12 cellular contexts compared by ENCODE assay signal in genomic region chr3:115469649-115470048, GRCh38.
DNase-seq lines count a peak whose midpoint lies in the region; ATAC-seq and TF ChIP-seq lines count a peak whose summit lies in the region.
"Had no signal": no experiment of that assay in that cellular context is flagged by ENCODE, and none has a peak within 500 bp of the region (broad histone marks: within the 10 kb centered on the region; RNA-seq: fewer than 3 reads in every experiment).

No MANE protein-coding gene starts in this region.

- no peak overlapping the region for H3K27ac ChIP-seq in H9 (ENCODE audit: insufficient read length, low read depth, low read length)

- H3K18ac ChIP-seq in H9 (ENCODE audit: insufficient read length, low read depth, low read length): no peak overlapping the region

- ATAC-seq in GM21447 (IDR thresholded peaks at IDR 0.05; ENCODE audit: unreplicated experiment): peak; percentile 77
- ATAC-seq in HG03558 (IDR thresholded peaks at IDR 0.05; ENCODE audit: extremely low read depth, unreplicated experiment): peak; percentile 71
- ATAC-seq in T-helper 17 cell: no peak
- ATAC-seq: natural killer cell treated with Interleukin-12 subunit alpha and Interleukin-12 subunit beta and Interleukin-15 and Interleukin-18, amount 100 ng/mL, for 72 hours had no signal

- H3K27me3 ChIP-seq in H9 (ENCODE audit: insufficient read depth, low read length): no peaks in the 10 kb centered on the region
- H3K27me3 ChIP-seq: spleen had no signal

- no peak overlapping the region for H2AK5ac ChIP-seq in H9 (ENCODE audit: insufficient read length, low read length)

- no peak overlapping the region for H3T11ph ChIP-seq in H9 (ENCODE audit: low read length)

- no peaks in the 10 kb centered on the region for H4K20me1 ChIP-seq in H9 (ENCODE audit: control insufficient read depth, insufficient read depth, insufficient read length)

- H4K91ac ChIP-seq in H9 (ENCODE audit: insufficient read length, low read depth, low read length): no peak overlapping the region

- H3K4ac ChIP-seq in H9 (ENCODE audit: low read depth, low read length): no peak overlapping the region

- peak; percentile 59 for DNase-seq in COR-L47 (lab: John Stamatoyannopoulos, UW)
- DNase-seq in NOMO-1 treated with dmso at 0.1 percent for 144 hours (lab: John Stamatoyannopoulos, UW; ENCODE audit: unreplicated experiment): peak; percentile 68
- DNase-seq in H9: no peak
- DNase-seq in stimulated activated CD4-positive, alpha-beta T cell treated with anti-CD3 and anti-CD28 coated beads, Interleukin-12 subunit alpha, Interleukin-12 subunit beta, amount 100 ng/mL, for 4 hours: no peak
- DNase-seq in T-helper 17 cell: no peak
- no peak for DNase-seq in activated CD8-positive, alpha-beta memory T cell treated with anti-CD3 and anti-CD28 coated beads, Interleukin-2, amount 50 U/mL, for 48 hours
- DNase-seq: Karpas-422, spleen had no signal

- no peak overlapping the region for H3K14ac ChIP-seq in H9 (ENCODE audit: insufficient read depth, low read length)

- WGBS in H9 (ENCODE audit: extremely low coverage, insufficient read length, low lambda C conversion rate): no CpG with 5 or more reads among the region's 3 CpGs

- no peak overlapping the region for H2BK120ac ChIP-seq in H9 (ENCODE audit: low read depth, low read length, poor library complexity, severe bottlenecking)

- no peaks in the 10 kb centered on the region for H3K9me3 ChIP-seq in H9 (ENCODE audit: control insufficient read depth, low read depth, low read length)
- H3K9me3 ChIP-seq in T-helper 17 cell (ENCODE audit: control insufficient read depth, low read length, poor library complexity, severe bottlenecking): no peaks in the 10 kb centered on the region
- H3K9me3 ChIP-seq: spleen had no signal

- H3K9me3 Mint-ChIP-seq in H9: no peaks in the 10 kb centered on the region
- H3K9me3 Mint-ChIP-seq: natural killer cell treated with Interleukin-12 subunit alpha and Interleukin-12 subunit beta and Interleukin-15 and Interleukin-18, amount 100 ng/mL, for 72 hours; T-helper 1 cell treated with Interleukin-12 subunit alpha and Interleukin-12 subunit beta and Interleukin-4 antibody, amounts not matched to agents 30 μg/mL and 1 μg/mL, for 36 hours had no signal

- H3K4me3 Mint-ChIP-seq in H9 (no peak overlapping the region), T-helper 17 cell (no peak overlapping the region)
- H3K4me3 Mint-ChIP-seq: natural killer cell treated with Interleukin-12 subunit alpha and Interleukin-12 subunit beta and Interleukin-15 and Interleukin-18, amount 100 ng/mL, for 72 hours; T-helper 1 cell treated with Interleukin-12 subunit alpha and Interleukin-12 subunit beta and Interleukin-4 antibody, amounts not matched to agents 30 μg/mL and 1 μg/mL, for 36 hours had no signal

- no peak overlapping the region for H4K8ac ChIP-seq in H9 (replicated peaks; ENCODE audit: insufficient read length, low read depth, low read length)

- no peaks in the 10 kb centered on the region for H3K79me1 ChIP-seq in H9 (ENCODE audit: insufficient read depth, low read depth, low read length, poor library complexity, severe bottlenecking)

- TF ChIP-seq CTCF in H9 (conservative IDR thresholded peaks at IDR 0.05): no peak

- no peaks in the 10 kb centered on the region for H3K79me2 ChIP-seq in H9 (ENCODE audit: insufficient read depth, low read length)

- no peak overlapping the region for H2AFZ ChIP-seq in H9 (ENCODE audit: low read length)

- H3K27me3 Mint-ChIP-seq in H9 (ENCODE audit: low read depth): no peaks in the 10 kb centered on the region
- peaks cover 13% of the 10 kb centered on the region for H3K27me3 Mint-ChIP-seq in T-helper 17 cell

- H2BK15ac ChIP-seq in H9 (ENCODE audit: low read depth, low read length): no peak overlapping the region

- H3K56ac ChIP-seq in H9 (ENCODE audit: insufficient read length, low read depth, low read length): no peak overlapping the region

- no peak overlapping the region for H3K9ac ChIP-seq in H9 (ENCODE audit: extremely low read depth, insufficient read length, low read length)

- peaks cover 0 to 4% of the 10 kb centered on the region in 2 experiments; a peak in 1 of 4 replicates for H3K4me1 Mint-ChIP-seq in H9
- no peaks in the 10 kb centered on the region for H3K4me1 Mint-ChIP-seq in T-helper 17 cell

- H2BK5ac ChIP-seq in H9 (ENCODE audit: insufficient read length, low read length): no peak overlapping the region

- no peak overlapping the region for H3K27ac Mint-ChIP-seq in H9
- no peak overlapping the region for H3K27ac Mint-ChIP-seq in T-helper 17 cell
- H3K27ac Mint-ChIP-seq: natural killer cell treated with Interleukin-12 subunit alpha and Interleukin-12 subunit beta and Interleukin-15 and Interleukin-18, amount 100 ng/mL, for 72 hours; T-helper 1 cell treated with Interleukin-12 subunit alpha and Interleukin-12 subunit beta and Interleukin-4 antibody, amounts not matched to agents 30 μg/mL and 1 μg/mL, for 36 hours had no signal

- no peak overlapping the region for H2BK20ac ChIP-seq in H9 (ENCODE audit: low read depth, low read length, poor library complexity, severe bottlenecking)

- no peak overlapping the region for H3K23ac ChIP-seq in H9 (ENCODE audit: insufficient read length, low read depth, low read length)

- H3K4me2 ChIP-seq in H9 (ENCODE audit: insufficient read depth, insufficient read length, low read length): no peak overlapping the region

- no peak overlapping the region for H2BK12ac ChIP-seq in H9 (ENCODE audit: insufficient read length, low read depth, low read length)

- no peak overlapping the region for H4K5ac ChIP-seq in H9 (ENCODE audit: insufficient read length, low read depth, low read length)

- H3K4me1 ChIP-seq in H9 (ENCODE audit: insufficient read depth, low read length): no peaks in the 10 kb centered on the region

- H3K23me2 ChIP-seq in H9 (ENCODE audit: insufficient read length, low read depth, low read length, poor library complexity, severe bottlenecking): no peaks in the 10 kb centered on the region

- H3K36me3 Mint-ChIP-seq in H9 (ENCODE audit: insufficient read depth in 1 of 3, low read depth in 3 of 3) (no peaks in the 10 kb centered on the region), T-helper 17 cell (ENCODE audit: low read depth) (peaks cover 2% of the 10 kb centered on the region)
- H3K36me3 Mint-ChIP-seq: natural killer cell treated with Interleukin-12 subunit alpha and Interleukin-12 subunit beta and Interleukin-15 and Interleukin-18, amount 100 ng/mL, for 72 hours had no signal

Comparison
In these comparisons a context has a peak if more than half of its experiments do, and no peak if none do; other contexts are left out.
1. DNase-seq: peak in COR-L47 (single experiment) and NOMO-1 treated with dmso at 0.1 percent for 144 hours (single experiment); none in H9 (single experiment), stimulated activated CD4-positive, alpha-beta T cell treated with anti-CD3 and anti-CD28 coated beads, Interleukin-12 subunit alpha, Interleukin-12 subunit beta, amount 100 ng/mL, for 4 hours (single experiment), T-helper 17 cell (0 of 3) and activated CD8-positive, alpha-beta memory T cell treated with anti-CD3 and anti-CD28 coated beads, Interleukin-2, amount 50 U/mL, for 48 hours (single experiment).